ENCODE assay signal across 14 cellular contexts in genomic region chr1:3598522-3599285, GRCh38. TPM values are rescaled to one million over a fixed set of nuclear protein-coding genes. Genes with fewer than 3 reads are reported as not detected.
DNase-seq lines count a peak whose midpoint lies in the region; ATAC-seq and TF ChIP-seq lines count a peak whose summit lies in the region.
"Had no signal": no experiment of that assay in that cellular context is flagged by ENCODE, and none has a peak within 500 bp of the region (broad histone marks: within the 10 kb centered on the region; RNA-seq: fewer than 3 reads in every experiment).

No MANE protein-coding gene starts in this region.

- CTCF ChIA-PET in mammary epithelial cell (lab: Charles Lee; ENCODE audit: low non-redundant PET), result no interaction called here
- CTCF ChIA-PET in naive thymus-derived CD4-positive, alpha-beta T cell (lab: Charles Lee), result interaction anchor here (0.8 to 1.9 kb wide), 3 partner anchors 16 to 79 kb away, joined by 3 to 7 read pairs (median 3); no protein-coding TSS in a partner anchor

- intact Hi-C loops in left ventricle myocardium inferior (cut with micrococcal nuclease), result no loop called here
- intact Hi-C loops in left ventricle myocardium superior (cut with micrococcal nuclease), result no loop called here
- intact Hi-C loops in mammary epithelial cell (cut with micrococcal nuclease), result no loop called here
- intact Hi-C loops in naive thymus-derived CD4-positive, alpha-beta T cell (cut with micrococcal nuclease), result no loop called here

- POLR2A ChIA-PET in naive thymus-derived CD4-positive, alpha-beta T cell (lab: Charles Lee), result interaction anchor here (0.8 to 1.6 kb wide), 2 partner anchors 11 to 22 kb away, joined by 3 to 5 read pairs; no protein-coding TSS in a partner anchor

- H3K4me2 ChIP-seq in mammary epithelial cell (ENCODE audit: insufficient read depth, low read depth, low read length), result peak overlapping the region; percentile 57

- H3K9ac ChIP-seq in mammary epithelial cell (ENCODE audit: insufficient read depth, low read length), result no peak overlapping the region

- no peak overlapping the region for H3K27ac ChIP-seq in left ventricle myocardium inferior (replicated peaks)
- no peak overlapping the region for H3K27ac ChIP-seq in mammary epithelial cell (ENCODE audit: insufficient read depth, low read depth, low read length)
- no peak overlapping the region for H3K27ac ChIP-seq in naive thymus-derived CD4-positive, alpha-beta T cell (ENCODE audit: low read depth, low read length)
- H3K27ac ChIP-seq: prostate gland, thyroid gland had no signal

- peak overlapping the region in 4 of 9 donors; percentile 46 to 90 (median 63) for H3K27ac Mint-ChIP-seq in naive thymus-derived CD4-positive, alpha-beta T cell

- H3K36me3 ChIP-seq in left ventricle myocardium inferior (no peaks in the 10 kb centered on the region), mammary epithelial cell (ENCODE audit: insufficient read depth, low read length) (no peaks in the 10 kb centered on the region)
- no peaks in the 10 kb centered on the region for H3K36me3 ChIP-seq in naive thymus-derived CD4-positive, alpha-beta T cell (ENCODE audit: control insufficient read depth in 2 of 3, insufficient read depth in 3 of 3, low read length in 3 of 3)
- H3K36me3 ChIP-seq: prostate gland, thyroid gland had no signal

- peak overlapping the region in 8 of 10 donors; percentile 72 to 94 (median 84) for H3K4me3 Mint-ChIP-seq in naive thymus-derived CD4-positive, alpha-beta T cell

- no peaks in the 10 kb centered on the region for H3K36me3 Mint-ChIP-seq in naive thymus-derived CD4-positive, alpha-beta T cell

- H3K9me3 ChIP-seq in left ventricle myocardium inferior (replicated peaks), result no peaks in the 10 kb centered on the region
- H3K9me3 ChIP-seq in mammary epithelial cell (replicated peaks; ENCODE audit: insufficient read depth, low read length), result no peaks in the 10 kb centered on the region
- H3K9me3 ChIP-seq in naive thymus-derived CD4-positive, alpha-beta T cell (ENCODE audit: control insufficient read depth in 2 of 3, low read length in 3 of 3), result no peaks in the 10 kb centered on the region
- H3K9me3 ChIP-seq: prostate gland, thyroid gland had no signal

- BruUV-seq in mammary epithelial cell (replicated peaks; lab: Mats Ljungman, UMichigan), result no TSS peak

- WGBS in mammary epithelial cell (ENCODE audit: low coverage, missing lambda C conversion rate), result 89% methylated on average over 7 of the region's 30 CpGs

- TF ChIP-seq CTCF in left ventricle myocardium inferior (IDR thresholded peaks at IDR 0.05; ENCODE audit: borderline replicate concordance) (no peak), mammary epithelial cell (conservative IDR thresholded peaks at IDR 0.05 in 1 of 2, IDR thresholded peaks at IDR 0.05 in 1 of 2; ENCODE audit: extremely low read depth in 1 of 2, insufficient read depth in 1 of 2, low read depth in 1 of 2, low read length in 2 of 2) (no peak)

- dilution Hi-C loops in mammary epithelial cell (cut with HindIII; ENCODE audit: low sequenced_read_pairs), result no loop called here

- ATAC-seq in left ventricle myocardium superior (no peak), GM19324 (IDR thresholded peaks at IDR 0.05; ENCODE audit: low FRiP score, unreplicated experiment) (no peak), HG02588 (IDR thresholded peaks at IDR 0.05; ENCODE audit: unreplicated experiment) (no peak)
- ATAC-seq in naive thymus-derived CD4-positive, alpha-beta T cell, result no peak

- no peak for DNase-seq in left ventricle myocardium inferior
- no peak for DNase-seq in left ventricle myocardium superior
- DNase-seq in mammary epithelial cell, result no peak
- no peak for DNase-seq in naive thymus-derived CD4-positive, alpha-beta T cell
- DNase-seq in G401 (ENCODE audit: low spot score), result no peak
- no peak for DNase-seq in NCI-H1930 (lab: John Stamatoyannopoulos, UW)
- DNase-seq: activated T-cell treated with anti-CD3 and anti-CD28 coated beads for 4 hours, midbrain, OCI-M1 had no signal

- H3K4me1 Mint-ChIP-seq in naive thymus-derived CD4-positive, alpha-beta T cell, result peaks cover 9 to 18% (median 14%) of the 10 kb centered on the region in 7 donors

- H3K4me3 ChIP-seq in left ventricle myocardium inferior (peak overlapping the region; percentile 47), mammary epithelial cell (replicated peaks in 1 of 3; ENCODE audit: insufficient read depth in 1 of 3, low read depth in 2 of 3, low read length in 3 of 3) (no peak overlapping the region)
- peak overlapping the region; percentile 37 for H3K4me3 ChIP-seq in naive thymus-derived CD4-positive, alpha-beta T cell (ENCODE audit: low read length)
- H3K4me3 ChIP-seq: prostate gland had no signal

- in situ Hi-C loops in mammary epithelial cell (cut with MboI; ENCODE audit: low sequenced_read_pairs in 2 of 2), result no loop called here
- in situ Hi-C loops in G401 (cut with HindIII; ENCODE audit: low sequenced_read_pairs), result no loop called here

- H3K27me3 Mint-ChIP-seq in naive thymus-derived CD4-positive, alpha-beta T cell, result peaks cover 0 to 2% (median 0%) of the 10 kb centered on the region in 5 donors

- peaks cover 22% of the 10 kb centered on the region for H3K4me1 ChIP-seq in left ventricle myocardium inferior
- H3K4me1 ChIP-seq in mammary epithelial cell (ENCODE audit: insufficient read depth, low read length), result peaks cover 14% of the 10 kb centered on the region
- H3K4me1 ChIP-seq in naive thymus-derived CD4-positive, alpha-beta T cell (ENCODE audit: control insufficient read depth in 2 of 2, insufficient read depth in 2 of 2, low read length in 2 of 2), result peaks cover 7 to 29% of the 10 kb centered on the region in 2 donors
- H3K4me1 ChIP-seq: prostate gland had no signal

- H3K27me3 ChIP-seq in left ventricle myocardium inferior (ENCODE audit: low read depth) (no peaks in the 10 kb centered on the region), mammary epithelial cell (ENCODE audit: insufficient read depth, low read length) (no peaks in the 10 kb centered on the region)
- no peaks in the 10 kb centered on the region for H3K27me3 ChIP-seq in naive thymus-derived CD4-positive, alpha-beta T cell (ENCODE audit: control insufficient read depth in 2 of 2, insufficient read depth in 2 of 2, low read length in 2 of 2)
- H3K27me3 ChIP-seq: thyroid gland had no signal

- H3K79me2 ChIP-seq in mammary epithelial cell (ENCODE audit: insufficient read depth, low read length), result no peaks in the 10 kb centered on the region

- no peaks in the 10 kb centered on the region for H4K20me1 ChIP-seq in mammary epithelial cell (ENCODE audit: insufficient read depth, low read length)

- peak overlapping the region; percentile 74 for H2AFZ ChIP-seq in mammary epithelial cell (ENCODE audit: low read depth, low read length)

- H3K9me3 Mint-ChIP-seq in naive thymus-derived CD4-positive, alpha-beta T cell, result no peaks in the 10 kb centered on the region

RNA-seq across cellular contexts. Expression of gene MEGF6, which starts 12.6 kb away (rescaled TPM):
- total RNA-seq in left ventricle myocardium inferior (9.5 TPM), left ventricle myocardium superior (11.6 TPM), mammary epithelial cell (10 to 100 TPM in 1 of 2 donors, under 1 TPM in 1; 0.82 to 29.2 TPM)
- 0.71 TPM for polyA plus RNA-seq in mammary epithelial cell
- polyA minus RNA-seq in mammary epithelial cell, result not detected
- 100 to 1,000 TPM in 2 of 5 experiments, 10 to 100 TPM in 3; 14.6 to 209 (median 81.3) TPM for total RNA-seq in naive thymus-derived CD4-positive, alpha-beta T cell
- polyA plus RNA-seq in naive thymus-derived CD4-positive, alpha-beta T cell, result 10 to 100 TPM in 1 of 2 donors, 1 to 10 TPM in 1; 1.9 to 10.1 TPM
- 8.1 and 8.7 TPM in 2 replicates for total RNA-seq in G401 (2014; rRNA removed; shearing (Covaris generic))

RNA-seq across cellular contexts. Expression of gene TPRG1L, which starts 26.1 kb away (rescaled TPM):
- total RNA-seq in left ventricle myocardium inferior, result 54.0 TPM
- total RNA-seq in left ventricle myocardium superior, result 48.6 TPM
- 10 to 100 TPM; 44.2 to 48.6 TPM for total RNA-seq in mammary epithelial cell
- polyA plus RNA-seq in mammary epithelial cell, result 57.0 TPM
- polyA minus RNA-seq in mammary epithelial cell, result 57.2 TPM
- 10 to 100 TPM; 15.6 to 61.4 (median 37.8) TPM for total RNA-seq in naive thymus-derived CD4-positive, alpha-beta T cell
- polyA plus RNA-seq in naive thymus-derived CD4-positive, alpha-beta T cell, result 10 to 100 TPM; 44.0 to 47.9 TPM
- total RNA-seq in G401 (2014; rRNA removed; shearing (Covaris generic)), result 19.2 and 21.7 TPM in 2 replicates

RNA-seq across cellular contexts. Expression of gene WRAP73, which starts 51.2 kb away (rescaled TPM):
- total RNA-seq in left ventricle myocardium inferior, result 12.7 TPM
- 12.5 TPM for total RNA-seq in left ventricle myocardium superior
- total RNA-seq in mammary epithelial cell, result 10 to 100 TPM in 1 of 2 donors, 1 to 10 TPM in 1; 8.3 to 26.6 TPM
- 22.0 TPM for polyA plus RNA-seq in mammary epithelial cell
- 23.6 TPM for polyA minus RNA-seq in mammary epithelial cell
- 10 to 100 TPM; 28.1 to 42.0 (median 36.3) TPM for total RNA-seq in naive thymus-derived CD4-positive, alpha-beta T cell
- 10 to 100 TPM; 25.5 to 37.4 TPM for polyA plus RNA-seq in naive thymus-derived CD4-positive, alpha-beta T cell
- 34.5 and 40.8 TPM in 2 replicates for total RNA-seq in G401 (2014; rRNA removed; shearing (Covaris generic))

RNA-seq across cellular contexts. Expression of gene TP73, which starts 53.6 kb away (rescaled TPM):
- total RNA-seq in left ventricle myocardium inferior, result 0.05 TPM
- 0.05 TPM for total RNA-seq in left ventricle myocardium superior
- total RNA-seq in mammary epithelial cell, result 1 to 10 TPM; 2.5 to 6.9 TPM
- 2.5 TPM for polyA plus RNA-seq in mammary epithelial cell
- 2.6 TPM for polyA minus RNA-seq in mammary epithelial cell
- 1 to 10 TPM in 1 of 5 experiments, under 1 TPM in 2, not detected in 2; 0.15 to 2.4 (median 0.45) TPM for total RNA-seq in naive thymus-derived CD4-positive, alpha-beta T cell
- under 1 TPM; 0.03 to 0.15 TPM for polyA plus RNA-seq in naive thymus-derived CD4-positive, alpha-beta T cell
- total RNA-seq in G401 (2014; rRNA removed; shearing (Covaris generic)), result 0.86 and 2.4 TPM in 2 replicates
- total RNA-seq: fibroblast of lung had no signal
- polyA plus RNA-seq: fibroblast of lung had no signal

Comparison
In these comparisons a context has a peak if more than half of its experiments do, and no peak if none do; other contexts are left out.
1. H3K4me3 ChIP-seq: peak in left ventricle myocardium inferior (single experiment) and naive thymus-derived CD4-positive, alpha-beta T cell (single experiment); none in mammary epithelial cell (0 of 3).